ENCODE assay signal across 13 cellular contexts in genomic region chr11:34449013-34449412, GRCh38. TPM values are rescaled to one million over a fixed set of nuclear protein-coding genes. Genes with fewer than 3 reads are reported as not detected.
DNase-seq lines count a peak whose midpoint lies in the region; ATAC-seq and TF ChIP-seq lines count a peak whose summit lies in the region.
"Had no signal": no experiment of that assay in that cellular context is flagged by ENCODE, and none has a peak within 500 bp of the region (broad histone marks: within the 10 kb centered on the region; RNA-seq: fewer than 3 reads in every experiment).

No MANE protein-coding gene starts in this region.

- H3K4me3 ChIP-seq in spleen: peak overlapping the region in 1 of 8 donors; percentile 13
- H3K4me3 ChIP-seq: skin epidermis had no signal

- no peak for TF ChIP-seq POLR2A in spleen (IDR thresholded peaks at IDR 0.05)

- ATAC-seq in HG03460 (IDR thresholded peaks at IDR 0.05; ENCODE audit: unreplicated experiment) (peak; percentile 77), GM21786 (IDR thresholded peaks at IDR 0.05; ENCODE audit: unreplicated experiment) (no peak)
- peak; percentile 47 for ATAC-seq in activated CD8-positive, alpha-beta T cell treated with anti-CD3 and anti-CD28 coated beads, Interleukin-2, amount 10 ng/mL, durations not matched to agents 7 days and 5 days

- peaks cover 11% of the 10 kb centered on the region for H3K36me3 Mint-ChIP-seq in activated CD4-positive, alpha-beta T cell treated with anti-CD3 and anti-CD28 coated beads, Interleukin-2, amount 10 ng/mL, durations not matched to agents 24 days and 14 days (ENCODE audit: low read depth)
- peaks cover 31% of the 10 kb centered on the region for H3K36me3 Mint-ChIP-seq in activated CD8-positive, alpha-beta T cell treated with anti-CD3 and anti-CD28 coated beads, Interleukin-2, amount 10 ng/mL, durations not matched to agents 7 days and 5 days (ENCODE audit: low read depth)

- H3K4me3 Mint-ChIP-seq in activated CD4-positive, alpha-beta T cell treated with anti-CD3 and anti-CD28 coated beads, Interleukin-2, amount 10 ng/mL, durations not matched to agents 24 days and 14 days: peak overlapping the region; percentile 15
- no peak overlapping the region for H3K4me3 Mint-ChIP-seq in activated CD8-positive, alpha-beta T cell treated with anti-CD3 and anti-CD28 coated beads, Interleukin-2, amount 10 ng/mL, durations not matched to agents 7 days and 5 days
- H3K4me3 Mint-ChIP-seq: activated naive CD4-positive, alpha-beta T cell treated with anti-CD3 and anti-CD28 coated beads, Interleukin-2, amount 10 ng/mL, durations not matched to agents 7 days and 5 days had no signal

- peaks cover 0 to 81% (median 58%) of the 10 kb centered on the region in 6 donors for H3K4me1 ChIP-seq in spleen

- H3K9me3 Mint-ChIP-seq in activated CD4-positive, alpha-beta T cell treated with anti-CD3 and anti-CD28 coated beads, Interleukin-2, amount 10 ng/mL, durations not matched to agents 24 days and 14 days: no peaks in the 10 kb centered on the region
- H3K9me3 Mint-ChIP-seq in activated CD8-positive, alpha-beta T cell treated with anti-CD3 and anti-CD28 coated beads, Interleukin-2, amount 10 ng/mL, durations not matched to agents 7 days and 5 days (ENCODE audit: insufficient read depth): no peaks in the 10 kb centered on the region
- H3K9me3 Mint-ChIP-seq: activated naive CD4-positive, alpha-beta T cell treated with anti-CD3 and anti-CD28 coated beads, Interleukin-2, amount 10 ng/mL, durations not matched to agents 7 days and 5 days had no signal

- no peak for DNase-seq in activated CD4-positive, alpha-beta T cell treated with anti-CD3 and anti-CD28 coated beads, Interleukin-2, amount 10 ng/mL, durations not matched to agents 24 days and 14 days
- no peak for DNase-seq in activated CD4-positive, alpha-beta T cell treated with anti-CD3 and anti-CD28 coated beads for 1 hour
- no peak for DNase-seq in activated CD8-positive, alpha-beta T cell treated with anti-CD3 and anti-CD28 coated beads, Interleukin-2, amount 10 ng/mL, durations not matched to agents 7 days and 5 days
- DNase-seq in spleen (no peak), NCI-H82 (lab: John Stamatoyannopoulos, UW) (no peak)
- no peak for DNase-seq in stimulated activated naive CD4-positive, alpha-beta T cell (lab: John Stamatoyannopoulos, UW)
- DNase-seq: ACHN; activated naive CD4-positive, alpha-beta T cell treated with anti-CD3 and anti-CD28 coated beads, Interleukin-2, amount 10 ng/mL, durations not matched to agents 7 days and 5 days; hippocampal formation; T-helper 9 cell had no signal

- intact Hi-C loops in activated CD4-positive, alpha-beta T cell treated with anti-CD3 and anti-CD28 coated beads, Interleukin-2, amount 10 ng/mL, durations not matched to agents 24 days and 14 days (cut with micrococcal nuclease): no loop called here
- intact Hi-C loops in spleen (cut with DNase I; ENCODE audit: low total_unique reads): no loop called here

- H3K36me3 ChIP-seq in spleen: peaks cover 0 to 59% (median 42%) of the 10 kb centered on the region in 6 donors

- CTCF ChIA-PET in activated CD8-positive, alpha-beta T cell treated with anti-CD3 and anti-CD28 coated beads, Interleukin-2, amount 10 ng/mL, durations not matched to agents 7 days and 5 days (lab: Charles Lee): interaction anchor here (1.0 to 2.7 kb wide), 5 partner anchors 9 to 274 kb away, joined by 3 to 17 read pairs (median 3); no protein-coding TSS in a partner anchor

- H3K27ac Mint-ChIP-seq in activated CD4-positive, alpha-beta T cell treated with anti-CD3 and anti-CD28 coated beads, Interleukin-2, amount 10 ng/mL, durations not matched to agents 24 days and 14 days: no peak overlapping the region
- H3K27ac Mint-ChIP-seq in activated CD8-positive, alpha-beta T cell treated with anti-CD3 and anti-CD28 coated beads, Interleukin-2, amount 10 ng/mL, durations not matched to agents 7 days and 5 days: peak overlapping the region; percentile 28
- H3K27ac Mint-ChIP-seq: activated naive CD4-positive, alpha-beta T cell treated with anti-CD3 and anti-CD28 coated beads, Interleukin-2, amount 10 ng/mL, durations not matched to agents 7 days and 5 days had no signal

- H3K9me3 ChIP-seq in spleen: no peaks in the 10 kb centered on the region

- no peak for TF ChIP-seq CTCF in spleen (IDR thresholded peaks at IDR 0.05 in 8 of 11, conservative IDR thresholded peaks at IDR 0.05 in 3 of 11)

- peak overlapping the region in 5 of 8 donors; percentile 47 to 81 (median 68) for H3K27ac ChIP-seq in spleen

- POLR2A ChIA-PET in activated CD8-positive, alpha-beta T cell treated with anti-CD3 and anti-CD28 coated beads, Interleukin-2, amount 10 ng/mL, durations not matched to agents 7 days and 5 days (lab: Charles Lee): no interaction called here

- peaks cover 15% of the 10 kb centered on the region for H3K4me1 Mint-ChIP-seq in activated CD4-positive, alpha-beta T cell treated with anti-CD3 and anti-CD28 coated beads, Interleukin-2, amount 10 ng/mL, durations not matched to agents 24 days and 14 days
- H3K4me1 Mint-ChIP-seq in activated CD8-positive, alpha-beta T cell treated with anti-CD3 and anti-CD28 coated beads, Interleukin-2, amount 10 ng/mL, durations not matched to agents 7 days and 5 days (ENCODE audit: low read depth): peaks cover 31% of the 10 kb centered on the region

- 17 to 31% (median 28%) methylated on average over 3 of the region's 3 CpGs for WGBS in spleen, 5 donors

- no peaks in the 10 kb centered on the region for H3K27me3 ChIP-seq in spleen (replicated peaks in 1 of 7)

- no peaks in the 10 kb centered on the region for H3K27me3 Mint-ChIP-seq in activated CD4-positive, alpha-beta T cell treated with anti-CD3 and anti-CD28 coated beads, Interleukin-2, amount 10 ng/mL, durations not matched to agents 24 days and 14 days
- no peaks in the 10 kb centered on the region for H3K27me3 Mint-ChIP-seq in activated CD8-positive, alpha-beta T cell treated with anti-CD3 and anti-CD28 coated beads, Interleukin-2, amount 10 ng/mL, durations not matched to agents 7 days and 5 days (ENCODE audit: low read depth)
- H3K27me3 Mint-ChIP-seq: activated naive CD4-positive, alpha-beta T cell treated with anti-CD3 and anti-CD28 coated beads, Interleukin-2, amount 10 ng/mL, durations not matched to agents 7 days and 5 days had no signal

RNA-seq across cellular contexts. Expression of gene CAT, which starts 10.3 kb away (rescaled TPM):
- total RNA-seq in activated CD4-positive, alpha-beta T cell treated with anti-CD3 and anti-CD28 coated beads, Interleukin-2, amount 10 ng/mL, durations not matched to agents 24 days and 14 days: 17.4 and 19.0 TPM in 2 replicates
- total RNA-seq in activated CD8-positive, alpha-beta T cell treated with anti-CD3 and anti-CD28 coated beads, Interleukin-2, amount 10 ng/mL, durations not matched to agents 7 days and 5 days: 10 to 100 TPM; 35.0 to 37.7 TPM
- 100 to 1,000 TPM in 5 of 7 donors, 10 to 100 TPM in 2; 93.4 to 149 (median 126) TPM for total RNA-seq in spleen
- 10 to 100 TPM; 55.2 to 74.2 (median 64.5) TPM for polyA plus RNA-seq in spleen
